Comparison of ENCODE assay signal across 16 cellular contexts in genomic region chr11:35711173-35711910, GRCh38. TPM values are rescaled to one million over a fixed set of nuclear protein-coding genes. Genes with fewer than 3 reads are reported as not detected.
A peak's percentile ranks its signal among the peaks of the same experiment; 100 is the strongest.
DNase-seq lines count a peak whose midpoint lies in the region; ATAC-seq and TF ChIP-seq lines count a peak whose summit lies in the region.
"Had no signal": no experiment of that assay in that cellular context is flagged by ENCODE, and none has a peak within 500 bp of the region (broad histone marks: within the 10 kb centered on the region; RNA-seq: fewer than 3 reads in every experiment).

No MANE protein-coding gene starts in this region.

- intact Hi-C loops in left ventricle myocardium inferior (cut with micrococcal nuclease), result no loop called here
- intact Hi-C loops in Right ventricle myocardium superior (cut with DNase I), result no loop called here
- intact Hi-C loops in PC-3 (cut with micrococcal nuclease), result loop anchor here (10.0 kb wide), 1 partner anchor 423 kb away; no protein-coding TSS in a partner anchor

- H3K9me3 Mint-ChIP-seq in activated T-cell treated with anti-CD3 and anti-CD28 coated beads, Interleukin-2, amount 50 U/mL, for 24 hours, result peaks cover 6% of the 10 kb centered on the region

- DNase-seq in left ventricle myocardium inferior, result no peak
- DNase-seq in Right ventricle myocardium superior, result no peak
- peak; percentile 31 for DNase-seq in PC-3
- DNase-seq in epithelial cell of esophagus (ENCODE audit: low read depth), result peak; percentile 9
- DNase-seq in activated T-cell treated with anti-CD3 and anti-CD28 coated beads, Interleukin-2, amount 50 U/mL, for 24 hours, result no peak
- DNase-seq in medulla oblongata (ENCODE audit: extremely low spot score), result no peak
- no peak for DNase-seq in COLO668 (lab: John Stamatoyannopoulos, UW; ENCODE audit: unreplicated experiment)
- DNase-seq: activated naive CD4-positive, alpha-beta T cell; mammary epithelial cell; NCI-H1436 treated with DMSO at 0.1 percent for 48 hours; right cardiac atrium; stimulated activated CD4-positive, alpha-beta T cell treated with anti-CD3 and anti-CD28 coated beads, Interleukin-2, amount 100 ng/mL, for 48 hours; tibial artery; WERI-Rb-1 had no signal

- H2AFZ ChIP-seq in PC-3 (ENCODE audit: low read length), result no peak overlapping the region

- no peaks in the 10 kb centered on the region for H3K79me2 ChIP-seq in PC-3 (ENCODE audit: low read length)

- H3K9me3 ChIP-seq in left ventricle myocardium inferior (replicated peaks), result no peaks in the 10 kb centered on the region
- no peaks in the 10 kb centered on the region for H3K9me3 ChIP-seq in PC-3 (ENCODE audit: low read length)
- H3K9me3 ChIP-seq: tibial artery had no signal

- POLR2A ChIA-PET in PC-3 (lab: Charles Lee; ENCODE audit: unreplicated experiment), result no interaction called here

- TF ChIP-seq CTCF in left ventricle myocardium inferior (IDR thresholded peaks at IDR 0.05; ENCODE audit: borderline replicate concordance) (peak; percentile 19), PC-3 (conservative IDR thresholded peaks at IDR 0.05; ENCODE audit: low read depth, low read length) (peak; percentile 42; the same call in 1 of the 2 replicates), epithelial cell of esophagus (IDR thresholded peaks at IDR 0.05; ENCODE audit: insufficient read depth, low read depth, low read length, missing control alignments) (peak; percentile 30)

- peaks cover 20% of the 10 kb centered on the region for H3K4me1 ChIP-seq in left ventricle myocardium inferior
- no peaks in the 10 kb centered on the region for H3K4me1 ChIP-seq in PC-3 (ENCODE audit: insufficient read depth, low read length)
- H3K4me1 ChIP-seq: tibial artery had no signal

- no peak overlapping the region for H3K4me2 ChIP-seq in PC-3 (ENCODE audit: low read length)

- no peak overlapping the region for H3K27ac Mint-ChIP-seq in activated T-cell treated with anti-CD3 and anti-CD28 coated beads, Interleukin-2, amount 50 U/mL, for 24 hours
- H3K27ac Mint-ChIP-seq: IgD-negative memory B cell had no signal

- no peaks in the 10 kb centered on the region for H3K9me2 ChIP-seq in PC-3 (replicated peaks; ENCODE audit: low read length)

- peaks cover 17% of the 10 kb centered on the region for H3K36me3 Mint-ChIP-seq in activated T-cell treated with anti-CD3 and anti-CD28 coated beads, Interleukin-2, amount 50 U/mL, for 24 hours (ENCODE audit: low read depth)

- BruUV-seq in PC-3 (replicated peaks; lab: Mats Ljungman, UMichigan), result no TSS peak

- no peaks in the 10 kb centered on the region for H3K27me3 ChIP-seq in left ventricle myocardium inferior (ENCODE audit: low read depth)
- H3K27me3 ChIP-seq in PC-3 (ENCODE audit: low read length), result no peaks in the 10 kb centered on the region
- H3K27me3 ChIP-seq: tibial artery had no signal

- no peaks in the 10 kb centered on the region for H3F3A ChIP-seq in PC-3 (ENCODE audit: low read length, unreplicated experiment)

- H3K4me1 Mint-ChIP-seq in activated T-cell treated with anti-CD3 and anti-CD28 coated beads, Interleukin-2, amount 50 U/mL, for 24 hours (ENCODE audit: low read depth), result peaks cover 33% of the 10 kb centered on the region

- no peaks in the 10 kb centered on the region for H4K20me1 ChIP-seq in PC-3 (ENCODE audit: low read length)

- H3K4me3 ChIP-seq in left ventricle myocardium inferior (no peak overlapping the region), PC-3 (ENCODE audit: low read length) (no peak overlapping the region), epithelial cell of esophagus (ENCODE audit: low read length) (no peak overlapping the region)
- H3K4me3 ChIP-seq: tibial artery had no signal

- CTCF ChIA-PET in PC-3 (lab: Charles Lee), result interaction anchor here (0.6 to 1.0 kb wide), 2 partner anchors 111 to 226 kb away, joined by 6 to 16 read pairs; no protein-coding TSS in a partner anchor

- H3K27ac ChIP-seq in left ventricle myocardium inferior (replicated peaks) (no peak overlapping the region), PC-3 (ENCODE audit: low read length) (no peak overlapping the region)
- H3K27ac ChIP-seq: tibial artery, WERI-Rb-1 had no signal

- ATAC-seq in Right ventricle myocardium superior (ENCODE audit: poor library complexity) (no peak), PC-3 (no peak), HG03139 (IDR thresholded peaks at IDR 0.05; ENCODE audit: unreplicated experiment) (no peak)
- ATAC-seq: right cardiac atrium had no signal

- H3K27me3 Mint-ChIP-seq in activated T-cell treated with anti-CD3 and anti-CD28 coated beads, Interleukin-2, amount 50 U/mL, for 24 hours, result no peaks in the 10 kb centered on the region
- H3K27me3 Mint-ChIP-seq: IgD-negative memory B cell had no signal

- H3K9ac ChIP-seq in PC-3 (ENCODE audit: low read length), result no peak overlapping the region

- H3K4me3 Mint-ChIP-seq in activated T-cell treated with anti-CD3 and anti-CD28 coated beads, Interleukin-2, amount 50 U/mL, for 24 hours, result no peak overlapping the region
- H3K4me3 Mint-ChIP-seq: IgD-negative memory B cell had no signal

- H3K36me3 ChIP-seq in left ventricle myocardium inferior (no peaks in the 10 kb centered on the region), PC-3 (ENCODE audit: low read depth, low read length) (no peaks in the 10 kb centered on the region)
- H3K36me3 ChIP-seq: tibial artery, WERI-Rb-1 had no signal

RNA-seq across cellular contexts. Expression of gene TRIM44, which starts 48.8 kb away (rescaled TPM):
- 42.3 TPM for total RNA-seq in left ventricle myocardium inferior
- total RNA-seq in Right ventricle myocardium superior, result 34.0 TPM
- total RNA-seq in PC-3 (2014; rRNA removed), result 14.0 TPM in 2 replicates

Comparison
In these comparisons a context has a peak if more than half of its experiments do, and no peak if none do; other contexts are left out.
1. DNase-seq: peak in PC-3 (single experiment) and epithelial cell of esophagus (single experiment); none in left ventricle myocardium inferior (single experiment), Right ventricle myocardium superior (single experiment), activated T-cell treated with anti-CD3 and anti-CD28 coated beads, Interleukin-2, amount 50 U/mL, for 24 hours (single experiment), medulla oblongata (single experiment) and COLO668 (single experiment).
2. Peak in every context shown above with its lines, with median percentiles within 50 percentile points of each other: CTCF ChIP-seq.